In the genomic region with DNA sequence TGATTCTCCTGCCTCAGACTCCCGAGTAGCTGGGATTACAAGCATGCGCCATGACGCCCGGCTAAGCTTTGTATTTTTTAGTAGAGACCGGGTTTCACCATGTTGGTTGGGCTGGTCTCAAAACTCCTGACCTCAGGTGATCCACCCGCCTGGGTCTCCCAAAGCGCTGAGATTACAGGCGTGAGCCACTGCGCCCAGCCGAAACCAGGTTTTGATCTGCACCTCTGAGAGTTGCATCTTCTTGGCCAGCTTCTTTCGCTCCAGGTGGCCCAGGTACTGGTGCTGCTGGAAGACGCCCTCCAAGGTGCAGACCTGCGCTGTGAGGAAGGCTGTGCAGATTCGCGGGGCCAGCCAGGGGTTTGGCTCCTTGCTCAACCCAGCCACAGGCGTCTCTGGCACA, we compare ENCODE assay signal across 9 cellular contexts.
"Had no signal": no experiment of that assay in that cellular context is flagged by ENCODE, and none has a peak within 500 bp of the region (broad histone marks: within the 10 kb centered on the region; RNA-seq: fewer than 3 reads in every experiment).

No MANE protein-coding gene starts in this region.

- H3K36me3 ChIP-seq: HAP-1 had no signal

- H3K9ac ChIP-seq: GM23248 had no signal

- H3K27ac ChIP-seq: GM23248 had no signal

- H3K4me3 ChIP-seq: GM23248, GM23338, HAP-1 had no signal

- H3K4me2 ChIP-seq: GM23338 had no signal

- H3K9me3 ChIP-seq: HAP-1 had no signal

- ATAC-seq: GM23338, HCT116 had no signal

- H2AFZ ChIP-seq: GM23248, GM23338 had no signal

- DNase-seq: GM23248, GOT3, H7, H9, HCEC 1CT, HFFc6 had no signal

- H3K4me1 ChIP-seq: HAP-1 had no signal
